In genomic region chr4:153260553-153261306, GRCh38 we compare ENCODE assay signal across 18 cellular contexts. TPM values are rescaled to one million over a fixed set of nuclear protein-coding genes. Genes with fewer than 3 reads are reported as not detected.
DNase-seq lines count a peak whose midpoint lies in the region; ATAC-seq, FAIRE-seq and TF ChIP-seq lines count a peak whose summit lies in the region.
"Had no signal": no experiment of that assay in that cellular context is flagged by ENCODE, and none has a peak within 500 bp of the region (broad histone marks: within the 10 kb centered on the region; RNA-seq: fewer than 3 reads in every experiment).

No MANE protein-coding gene starts in this region.

- peaks cover 49% of the 10 kb centered on the region for H3K4me1 Mint-ChIP-seq in GM23338
- no peaks in the 10 kb centered on the region for H3K4me1 Mint-ChIP-seq in Calu3 (ENCODE audit: low read depth, unreplicated experiment)

- 39 to 61% (median 46%) methylated on average over 3 of the region's 3 CpGs for WGBS in small intestine, 3 donors

- CTCF ChIA-PET in Calu3 (lab: Charles Lee): no interaction called here

- H3K36me3 Mint-ChIP-seq in GM23338 (ENCODE audit: low read depth): peaks cover 20% of the 10 kb centered on the region; the same call in 2 of the 3 replicates
- H3K36me3 Mint-ChIP-seq in Calu3 (ENCODE audit: insufficient read depth, unreplicated experiment): no peaks in the 10 kb centered on the region
- H3K36me3 Mint-ChIP-seq: CD8-positive, alpha-beta T cell had no signal

- ATAC-seq in GM23338: no peak
- ATAC-seq: CD8-positive, alpha-beta T cell had no signal

- TF ChIP-seq CTCF in GM23338 (conservative IDR thresholded peaks at IDR 0.05; ENCODE audit: low read depth in 2 of 2): no peak
- no peak for TF ChIP-seq CTCF in Calu3 (IDR thresholded peaks at IDR 0.05; ENCODE audit: unreplicated experiment)

- no peak overlapping the region for H2AFZ ChIP-seq in GM23338

- no peaks in the 10 kb centered on the region for H3K9me2 ChIP-seq in GM23338 (ENCODE audit: insufficient read depth)

- no TSS peak for BruUV-seq in Calu3 (replicated peaks; lab: Mats Ljungman, UMichigan)

- no peak overlapping the region; the same call in 2 of the 3 replicates for H3K4me3 Mint-ChIP-seq in GM23338
- H3K4me3 Mint-ChIP-seq in Calu3 (ENCODE audit: low read depth, unreplicated experiment): no peak overlapping the region
- H3K4me3 Mint-ChIP-seq: CD8-positive, alpha-beta T cell; T-helper 2 cell treated with Interferon-gamma antibody and Interleukin-4, amounts not matched to agents 5 μg/mL and 100 μg/mL, for 36 hours had no signal

- peak overlapping the region; percentile 81; the same call in 1 of the 2 replicates for H3K27ac Mint-ChIP-seq in GM23338
- H3K27ac Mint-ChIP-seq in Calu3 (ENCODE audit: unreplicated experiment): no peak overlapping the region
- H3K27ac Mint-ChIP-seq: activated T-helper 2 cell treated with anti-CD3 and anti-CD28 coated beads, Interferon-gamma antibody, Interleukin-2, Interleukin-4, amounts not matched to agents 10 μg/mL and 5 μg/mL and 100 μg/mL, durations not matched to agents 14 hours and 24 hours and 36 hours; CD8-positive, alpha-beta T cell; T-helper 2 cell treated with Interferon-gamma antibody and Interleukin-4, amounts not matched to agents 5 μg/mL and 100 μg/mL, for 36 hours had no signal

- no peaks in the 10 kb centered on the region for H3K9me3 ChIP-seq in small intestine (ENCODE audit: control insufficient read depth, low read depth)

- H3K27ac ChIP-seq in GM23338 (ENCODE audit: low read depth): peak overlapping the region; percentile 86
- no peak overlapping the region for H3K27ac ChIP-seq in small intestine (ENCODE audit: low read depth in 1 of 2, low read length in 1 of 2)
- H3K27ac ChIP-seq: ascending aorta, left lung had no signal

- H3K36me3 ChIP-seq in GM23338 (ENCODE audit: insufficient read depth) (no peaks in the 10 kb centered on the region), small intestine (ENCODE audit: control insufficient read depth in 2 of 2, insufficient read depth in 2 of 2, low read length in 2 of 2) (no peaks in the 10 kb centered on the region)
- H3K36me3 ChIP-seq: left lung, sigmoid colon, stomach had no signal

- H3K27me3 ChIP-seq in GM23338 (ENCODE audit: insufficient read depth) (no peaks in the 10 kb centered on the region), small intestine (ENCODE audit: control insufficient read depth in 2 of 2, insufficient read depth in 2 of 2, low read length in 2 of 2) (no peaks in the 10 kb centered on the region)
- H3K27me3 ChIP-seq: ascending aorta, sigmoid colon, stomach had no signal

- peaks cover 2% of the 10 kb centered on the region for H3K27me3 Mint-ChIP-seq in GM23338 (ENCODE audit: insufficient read depth, low read depth, poor library complexity)
- no peaks in the 10 kb centered on the region for H3K27me3 Mint-ChIP-seq in Calu3 (ENCODE audit: unreplicated experiment)

- H4K20me1 ChIP-seq in GM23338 (replicated peaks; ENCODE audit: insufficient read depth): no peaks in the 10 kb centered on the region

- H3K9me3 Mint-ChIP-seq in GM23338 (0 out of 3 replicates have a peak, but pooled peaks cover 7% of the 10 kb centered on the region), Calu3 (ENCODE audit: low read depth, unreplicated experiment) (no peaks in the 10 kb centered on the region)
- H3K9me3 Mint-ChIP-seq: activated T-helper 2 cell treated with anti-CD3 and anti-CD28 coated beads, Interferon-gamma antibody, Interleukin-2, Interleukin-4, amounts not matched to agents 10 μg/mL and 5 μg/mL and 100 μg/mL, durations not matched to agents 14 hours and 24 hours and 36 hours had no signal

- H3K4me1 ChIP-seq in GM23338 (ENCODE audit: insufficient read depth): peaks cover 55% of the 10 kb centered on the region
- no peaks in the 10 kb centered on the region for H3K4me1 ChIP-seq in small intestine (ENCODE audit: control insufficient read depth in 2 of 2, insufficient read depth in 1 of 2, low read depth in 1 of 2, low read length in 1 of 2)
- H3K4me1 ChIP-seq: ascending aorta, left lung had no signal

- H3K4me3 ChIP-seq in GM23338 (no peak overlapping the region), small intestine (ENCODE audit: low read depth in 1 of 2, low read length in 2 of 2) (no peak overlapping the region)
- H3K4me3 ChIP-seq: ascending aorta, left lung, sigmoid colon, stomach had no signal

- FAIRE-seq in small intestine (lab: Jason Lieb, UNC): no peak

- peak; percentile 46 for DNase-seq in GM23338 (ENCODE audit: low spot score)
- peak; percentile 72 for DNase-seq in NCI-H69 (lab: John Stamatoyannopoulos, UW)
- peak; percentile 36 for DNase-seq in fibroblast of gingiva (ENCODE audit: low read depth)
- DNase-seq in small intestine: peak; percentile 40
- no peak for DNase-seq in activated T-cell treated with anti-CD3 and anti-CD28 coated beads, Interleukin-2, amount 50 U/mL, for 1 hour
- DNase-seq in Calu3: no peak
- DNase-seq in NCI-H774 (lab: John Stamatoyannopoulos, UW): no peak
- DNase-seq in NCI-H446 (lab: John Stamatoyannopoulos, UW): no peak
- DNase-seq: activated CD4-positive, alpha-beta T cell treated with anti-CD3 and anti-CD28 coated beads, Interleukin-2, amount 50 U/mL, for 4 hours; CD8-positive, alpha-beta T cell; effector CD4-positive, alpha-beta T cell; left lung; NCI-H1417; sigmoid colon; stomach had no signal

- 0 out of 2 replicates have a peak, but pooled peaks cover 4% of the 10 kb centered on the region for H3F3A ChIP-seq in GM23338 (replicated peaks; ENCODE audit: low read depth)

- peak overlapping the region; percentile 53 for H3K4me2 ChIP-seq in GM23338

- intact Hi-C loops in Calu3 (cut with micrococcal nuclease; ENCODE audit: unreplicated experiment): no loop called here

- peaks cover 47% of the 10 kb centered on the region for H3K79me2 ChIP-seq in GM23338 (replicated peaks; ENCODE audit: insufficient read depth)

TF ChIP-seq in GM23338, 12 proteins besides CTCF, POLR2A, EP300 and RAD21 (continues in another document):
- TF ChIP-seq ZNF114 (CRISPR knock-in tag; IDR thresholded peaks at IDR 0.05) (no peak), NANOG (IDR thresholded peaks at IDR 0.05; ENCODE audit: borderline replicate concordance) (no peak), POLR2AphosphoS5 (IDR thresholded peaks at IDR 0.05; ENCODE audit: low read depth) (no peak), REST (IDR thresholded peaks at IDR 0.05; ENCODE audit: unreplicated experiment) (no peak), ZNF331 (CRISPR knock-in tag; IDR thresholded peaks at IDR 0.05; ENCODE audit: low read depth) (no peak), CREB1 (CRISPR knock-in tag; IDR thresholded peaks at IDR 0.05; ENCODE audit: low read depth) (no peak), EZH2phosphoT487 (IDR thresholded peaks at IDR 0.05; ENCODE audit: unreplicated experiment) (no peak), JUNB (IDR thresholded peaks at IDR 0.05; ENCODE audit: unreplicated experiment) (no peak), ETS1 (IDR thresholded peaks at IDR 0.05) (no peak), STAT1 (IDR thresholded peaks at IDR 0.05; ENCODE audit: unreplicated experiment) (no peak)

RNA-seq across cellular contexts. Expression of gene TRIM2, which starts 56.5 kb away (rescaled TPM):
- total RNA-seq in GM23338 (2014; rRNA removed; shearing (Covaris generic)): 61.5 and 64.3 TPM in 2 replicates
- 20.1 and 22.0 TPM in 2 replicates for polyA plus RNA-seq in GM23338 (2016; fragmentation: Nextera tagmentation; extraction: Ambion mirVana)
- polyA plus RNA-seq in small intestine: 10 to 100 TPM; 17.8 to 22.7 (median 21.5) TPM
- 35.5 and 49.6 TPM in 2 replicates for total RNA-seq in Calu3 (2022)

Comparison
In these comparisons a context has a peak if more than half of its experiments do, and no peak if none do; other contexts are left out.
1. DNase-seq: peak in GM23338 (single experiment), NCI-H69 (single experiment), fibroblast of gingiva (single experiment) and small intestine (single experiment); none in activated T-cell treated with anti-CD3 and anti-CD28 coated beads, Interleukin-2, amount 50 U/mL, for 1 hour (single experiment), Calu3 (single experiment), NCI-H774 (single experiment) and NCI-H446 (0 of 2).